10 cellular contexts compared by ENCODE assay signal in the genomic region with DNA sequence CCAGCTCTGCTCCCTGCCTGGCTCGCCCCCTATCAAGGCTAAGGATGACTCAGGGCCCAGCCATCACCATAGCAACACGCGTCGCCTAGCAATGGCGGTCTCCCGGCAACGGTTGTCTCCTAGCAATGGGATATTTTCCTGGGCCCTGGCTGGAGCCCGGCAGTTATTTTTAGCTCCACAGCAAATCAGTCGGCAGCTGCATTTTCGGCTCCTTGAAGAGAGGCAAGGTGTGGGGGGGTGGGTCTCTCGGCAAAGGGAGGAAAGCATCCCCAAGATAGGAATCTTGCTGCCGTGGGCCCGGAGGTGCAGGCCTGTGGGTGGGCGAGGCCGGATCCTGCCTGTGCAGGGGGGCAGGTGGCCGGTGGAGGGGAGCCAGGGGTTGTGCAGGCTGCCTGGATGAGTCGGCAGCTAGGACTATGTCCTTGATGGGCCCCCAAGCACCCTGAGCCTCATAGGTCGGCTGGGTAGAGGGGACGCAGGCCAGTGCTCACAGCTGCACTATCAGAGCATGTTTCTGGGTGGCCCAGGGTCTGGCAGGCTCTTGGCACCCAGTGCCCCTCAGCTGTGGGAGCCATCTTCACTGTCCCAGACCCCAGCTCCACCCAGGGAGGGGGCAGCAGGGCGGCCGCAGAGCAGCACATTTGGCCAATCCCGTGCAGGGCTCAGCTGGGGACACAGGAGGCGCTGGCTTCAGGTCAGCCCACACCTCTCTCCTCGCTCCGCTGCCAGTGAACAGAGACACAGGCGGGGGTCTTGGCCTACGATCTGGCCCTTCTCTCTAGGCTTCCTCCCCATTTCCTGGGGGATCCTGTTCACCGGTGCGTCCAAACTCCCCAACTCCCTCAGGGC. TPM values are rescaled to one million over a fixed set of nuclear protein-coding genes. Genes with fewer than 3 reads are reported as not detected.
DNase-seq lines count a peak whose midpoint lies in the region; ATAC-seq, FAIRE-seq and TF ChIP-seq lines count a peak whose summit lies in the region.
"Had no signal": no experiment of that assay in that cellular context is flagged by ENCODE, and none has a peak within 500 bp of the region (broad histone marks: within the 10 kb centered on the region; RNA-seq: fewer than 3 reads in every experiment).

No MANE protein-coding gene starts in this region.

- H3K4me1 ChIP-seq in endothelial cell of umbilical vein (ENCODE audit: control insufficient read depth, extremely low read depth, insufficient read depth, low read length): peaks cover 5% of the 10 kb centered on the region

- no peak for FAIRE-seq in endothelial cell of umbilical vein (lab: Jason Lieb, UNC)

- no peaks in the 10 kb centered on the region for H3K4me1 Mint-ChIP-seq in activated CD4-positive, alpha-beta T cell treated with anti-CD3 and anti-CD28 coated beads for 36 hours

- no peaks in the 10 kb centered on the region for H4K20me1 ChIP-seq in endothelial cell of umbilical vein (replicated peaks; ENCODE audit: control insufficient read depth, extremely low read depth, insufficient read depth, low read length)

- H3K36me3 ChIP-seq in endothelial cell of umbilical vein (ENCODE audit: control insufficient read depth in 2 of 2, extremely low read depth in 1 of 2, insufficient read depth in 2 of 2, low read length in 2 of 2): no peaks in the 10 kb centered on the region

- CTCF ChIA-PET in activated CD4-positive, alpha-beta T cell treated with anti-CD3 and anti-CD28 coated beads for 36 hours (lab: Charles Lee): interaction anchor here (0.7 to 3.5 kb wide), 6 partner anchors 11 to 79 kb away, joined by 3 to 29 read pairs (median 5); partner anchors contain the start of genes ANTKMT, CHTF18, MSLN and RPUSD1
- CTCF ChIA-PET in endothelial cell of umbilical vein (lab: Charles Lee): interaction anchor here (1.0 to 2.4 kb wide), 4 partner anchors 10 to 347 kb away, joined by 3 to 17 read pairs (median 4); partner anchors contain the start of gene WDR24

- H3K9ac ChIP-seq in endothelial cell of umbilical vein (replicated peaks; ENCODE audit: extremely low read depth, insufficient read depth, low read length): no peak overlapping the region

- no peaks in the 10 kb centered on the region for H3K9me3 Mint-ChIP-seq in activated CD4-positive, alpha-beta T cell treated with anti-CD3 and anti-CD28 coated beads for 36 hours (ENCODE audit: low read depth)

- no peak overlapping the region for H3K4me3 Mint-ChIP-seq in activated CD4-positive, alpha-beta T cell treated with anti-CD3 and anti-CD28 coated beads for 36 hours

- H3K27me3 Mint-ChIP-seq in activated CD4-positive, alpha-beta T cell treated with anti-CD3 and anti-CD28 coated beads for 36 hours: peaks cover 42% of the 10 kb centered on the region

- intact Hi-C loops in activated CD4-positive, alpha-beta T cell treated with anti-CD3 and anti-CD28 coated beads for 36 hours (cut with DNase I, micrococcal nuclease): loop anchor here (2.0 kb wide), 2 partner anchors 31 to 345 kb away; partner anchors contain the start of gene CIAO3 (in 1 of the 2)
- intact Hi-C loops in endothelial cell of umbilical vein (cut with micrococcal nuclease): no loop called here

- dilution Hi-C loops in endothelial cell of umbilical vein (cut with MboI; ENCODE audit: extremely low pct_ligation_motif_present, low sequenced_read_pairs): no loop called here

- H3K4me3 ChIP-seq in endothelial cell of umbilical vein (replicated peaks in 1 of 3; ENCODE audit: insufficient read depth in 1 of 3, low read depth in 1 of 3, low read length in 3 of 3): no peak overlapping the region
- H3K4me3 ChIP-seq: lung had no signal

- POLR2A ChIA-PET in activated CD4-positive, alpha-beta T cell treated with anti-CD3 and anti-CD28 coated beads for 36 hours (lab: Charles Lee): no interaction called here
- POLR2A ChIA-PET in endothelial cell of umbilical vein (lab: Charles Lee): no interaction called here

- no peak overlapping the region for H2AFZ ChIP-seq in endothelial cell of umbilical vein (ENCODE audit: low read depth, low read length)

- no peaks in the 10 kb centered on the region for H3K36me3 Mint-ChIP-seq in activated CD4-positive, alpha-beta T cell treated with anti-CD3 and anti-CD28 coated beads for 36 hours (ENCODE audit: low read depth)

- no peaks in the 10 kb centered on the region for H3K79me2 ChIP-seq in endothelial cell of umbilical vein (ENCODE audit: control insufficient read depth, insufficient read depth, low read length)

- no peak for TF ChIP-seq CTCF in endothelial cell of umbilical vein (IDR thresholded peaks at IDR 0.05; ENCODE audit: extremely low read depth in 1 of 2, insufficient read depth in 1 of 2, low read depth in 1 of 2, low read length in 2 of 2)

- H3K27me3 ChIP-seq in endothelial cell of umbilical vein (ENCODE audit: control insufficient read depth in 2 of 2, insufficient read depth in 2 of 2, low read length in 2 of 2): peaks cover 13 to 22% of the 10 kb centered on the region in 2 experiments

- no peak overlapping the region for H3K27ac ChIP-seq in endothelial cell of umbilical vein (ENCODE audit: insufficient read depth, low read depth, low read length)
- H3K27ac ChIP-seq: C4-2B had no signal

- H3K9me1 ChIP-seq in endothelial cell of umbilical vein (replicated peaks; ENCODE audit: control insufficient read depth, extremely low read depth, insufficient read depth, low read length): no peaks in the 10 kb centered on the region

- TF ChIP-seq POLR2A in endothelial cell of umbilical vein (IDR thresholded peaks at IDR 0.05; ENCODE audit: low read depth, low read length): no peak

- BruUV-seq in endothelial cell of umbilical vein (replicated peaks; lab: Mats Ljungman, UMichigan): no TSS peak

- no peak overlapping the region for H3K4me2 ChIP-seq in endothelial cell of umbilical vein (ENCODE audit: insufficient read depth, low read length)

- ATAC-seq in activated CD4-positive, alpha-beta T cell treated with anti-CD3 and anti-CD28 coated beads for 36 hours: no peak
- ATAC-seq in HG03354 (IDR thresholded peaks at IDR 0.05; ENCODE audit: poor library complexity, severe bottlenecking, unreplicated experiment) (no peak), GM19023 (IDR thresholded peaks at IDR 0.05; ENCODE audit: unreplicated experiment) (no peak), HG02884 (IDR thresholded peaks at IDR 0.05; ENCODE audit: unreplicated experiment) (no peak)

- peak; percentile 44 for DNase-seq in activated CD4-positive, alpha-beta T cell treated with anti-CD3 and anti-CD28 coated beads for 48 hours
- no peak for DNase-seq in activated CD4-positive, alpha-beta T cell treated with anti-CD3 and anti-CD28 coated beads for 36 hours
- DNase-seq in NCI-H524 (lab: John Stamatoyannopoulos, UW) (peak; percentile 86 to 96), endothelial cell of umbilical vein (ENCODE audit: low read depth, low spot score) (no peak), stromal cell of bone marrow (ENCODE audit: low read depth) (peak; percentile 65)

- H3K27ac Mint-ChIP-seq in activated CD4-positive, alpha-beta T cell treated with anti-CD3 and anti-CD28 coated beads for 36 hours: no peak overlapping the region

- no peaks in the 10 kb centered on the region for H3K9me3 ChIP-seq in endothelial cell of umbilical vein (replicated peaks; ENCODE audit: control insufficient read depth, insufficient read depth, low read length)

RNA-seq across cellular contexts. Expression of gene FBXL16, which starts 4.3 kb away (rescaled TPM):
- 1 to 10 TPM; 6.1 to 6.8 TPM for total RNA-seq in activated CD4-positive, alpha-beta T cell treated with anti-CD3 and anti-CD28 coated beads for 36 hours
- total RNA-seq in endothelial cell of umbilical vein: 0.22 TPM in 1 of 2 replicates, not detected in the other
- polyA plus RNA-seq in endothelial cell of umbilical vein: 0.07 and 0.18 TPM in 2 replicates
- polyA plus RNA-seq in endothelial cell of umbilical vein (2011; cell fraction: cytosol; rRNA removed): 0.07 and 0.08 TPM in 2 replicates
- 0.04 and 0.06 TPM in 2 replicates for polyA plus RNA-seq in endothelial cell of umbilical vein (2011; cell fraction: nucleus; rRNA removed)
- 0.79 and 1.7 TPM in 2 replicates for polyA plus RNA-seq in endothelial cell of umbilical vein (2012)
- polyA minus RNA-seq in endothelial cell of umbilical vein: not detected in 2 replicates
- 18.2 TPM for polyA minus RNA-seq in endothelial cell of umbilical vein (2011; cell fraction: cytosol; rRNA and poly(A)+ RNA removed)
- polyA minus RNA-seq in endothelial cell of umbilical vein (2011; cell fraction: nucleus; rRNA and poly(A)+ RNA removed): 0.24 TPM in 1 of 2 replicates, not detected in the other

RNA-seq across cellular contexts. Expression of gene METRN, which starts 5.0 kb away (rescaled TPM):
- 10 to 100 TPM; 11.1 to 13.3 TPM for total RNA-seq in activated CD4-positive, alpha-beta T cell treated with anti-CD3 and anti-CD28 coated beads for 36 hours
- 14.1 and 16.1 TPM in 2 replicates for total RNA-seq in endothelial cell of umbilical vein
- polyA plus RNA-seq in endothelial cell of umbilical vein: 10.0 and 23.4 TPM in 2 replicates
- polyA plus RNA-seq in endothelial cell of umbilical vein (2011; cell fraction: cytosol; rRNA removed): 4.0 and 12.5 TPM in 2 replicates
- 5.6 and 7.0 TPM in 2 replicates for polyA plus RNA-seq in endothelial cell of umbilical vein (2011; cell fraction: nucleus; rRNA removed)
- polyA plus RNA-seq in endothelial cell of umbilical vein (2012): 8.6 and 24.8 TPM in 2 replicates
- polyA minus RNA-seq in endothelial cell of umbilical vein: 5.5 and 6.7 TPM in 2 replicates
- polyA minus RNA-seq in endothelial cell of umbilical vein (2011; cell fraction: cytosol; rRNA and poly(A)+ RNA removed): 11.3 TPM
- 1.1 and 3.7 TPM in 2 replicates for polyA minus RNA-seq in endothelial cell of umbilical vein (2011; cell fraction: nucleus; rRNA and poly(A)+ RNA removed)

RNA-seq across cellular contexts. Expression of gene ANTKMT, which starts 11.1 kb away (rescaled TPM):
- total RNA-seq in activated CD4-positive, alpha-beta T cell treated with anti-CD3 and anti-CD28 coated beads for 36 hours: 10 to 100 TPM; 13.3 to 27.0 TPM
- total RNA-seq in endothelial cell of umbilical vein: 26.1 and 29.1 TPM in 2 replicates
- polyA plus RNA-seq in endothelial cell of umbilical vein: 27.9 and 40.5 TPM in 2 replicates
- polyA plus RNA-seq in endothelial cell of umbilical vein (2011; cell fraction: cytosol; rRNA removed): 8.9 and 14.7 TPM in 2 replicates
- 12.9 and 20.3 TPM in 2 replicates for polyA plus RNA-seq in endothelial cell of umbilical vein (2011; cell fraction: nucleus; rRNA removed)
- 8.8 and 20.8 TPM in 2 replicates for polyA plus RNA-seq in endothelial cell of umbilical vein (2012)
- 2.7 and 3.2 TPM in 2 replicates for polyA minus RNA-seq in endothelial cell of umbilical vein
- polyA minus RNA-seq in endothelial cell of umbilical vein (2011; cell fraction: cytosol; rRNA and poly(A)+ RNA removed): 24.6 TPM
- polyA minus RNA-seq in endothelial cell of umbilical vein (2011; cell fraction: nucleus; rRNA and poly(A)+ RNA removed): 2.8 and 3.0 TPM in 2 replicates

RNA-seq across cellular contexts. Expression of gene CCDC78, which starts 16.4 kb away (rescaled TPM):
- total RNA-seq in activated CD4-positive, alpha-beta T cell treated with anti-CD3 and anti-CD28 coated beads for 36 hours: 1 to 10 TPM; 1.8 to 2.4 TPM
- total RNA-seq in endothelial cell of umbilical vein: 0.53 and 1.3 TPM in 2 replicates
- polyA plus RNA-seq in endothelial cell of umbilical vein: 0.50 and 1.2 TPM in 2 replicates
- polyA plus RNA-seq in endothelial cell of umbilical vein (2011; cell fraction: cytosol; rRNA removed): 0.35 and 0.65 TPM in 2 replicates
- polyA plus RNA-seq in endothelial cell of umbilical vein (2011; cell fraction: nucleus; rRNA removed): 9.5 and 14.2 TPM in 2 replicates
- polyA plus RNA-seq in endothelial cell of umbilical vein (2012): 2.1 and 3.5 TPM in 2 replicates
- polyA minus RNA-seq in endothelial cell of umbilical vein: 0.23 and 0.32 TPM in 2 replicates
- polyA minus RNA-seq in endothelial cell of umbilical vein (2011; cell fraction: cytosol; rRNA and poly(A)+ RNA removed): 3.3 TPM
- polyA minus RNA-seq in endothelial cell of umbilical vein (2011; cell fraction: nucleus; rRNA and poly(A)+ RNA removed): 1.2 and 1.5 TPM in 2 replicates

RNA-seq across cellular contexts. Expression of gene HAGHL, which starts 17.0 kb away (rescaled TPM):
- 10 to 100 TPM; 10.0 to 11.7 TPM for total RNA-seq in activated CD4-positive, alpha-beta T cell treated with anti-CD3 and anti-CD28 coated beads for 36 hours
- total RNA-seq in endothelial cell of umbilical vein: 5.9 and 6.8 TPM in 2 replicates
- polyA plus RNA-seq in endothelial cell of umbilical vein: 6.3 and 8.5 TPM in 2 replicates
- 1.4 and 3.2 TPM in 2 replicates for polyA plus RNA-seq in endothelial cell of umbilical vein (2011; cell fraction: cytosol; rRNA removed)
- 13.2 and 15.2 TPM in 2 replicates for polyA plus RNA-seq in endothelial cell of umbilical vein (2011; cell fraction: nucleus; rRNA removed)
- polyA plus RNA-seq in endothelial cell of umbilical vein (2012): 5.6 and 13.6 TPM in 2 replicates
- polyA minus RNA-seq in endothelial cell of umbilical vein: 2.6 and 3.6 TPM in 2 replicates
- 16.5 TPM for polyA minus RNA-seq in endothelial cell of umbilical vein (2011; cell fraction: cytosol; rRNA and poly(A)+ RNA removed)
- 1.8 and 1.9 TPM in 2 replicates for polyA minus RNA-seq in endothelial cell of umbilical vein (2011; cell fraction: nucleus; rRNA and poly(A)+ RNA removed)

Comparison
In these comparisons a context has a peak if more than half of its experiments do, and no peak if none do; other contexts are left out.
1. DNase-seq: peak in activated CD4-positive, alpha-beta T cell treated with anti-CD3 and anti-CD28 coated beads for 48 hours (single experiment), NCI-H524 (2 of 2) and stromal cell of bone marrow (single experiment); none in activated CD4-positive, alpha-beta T cell treated with anti-CD3 and anti-CD28 coated beads for 36 hours (single experiment) and endothelial cell of umbilical vein (single experiment).